Comparison of ENCODE assay signal across 28 cellular contexts in the genomic region with DNA sequence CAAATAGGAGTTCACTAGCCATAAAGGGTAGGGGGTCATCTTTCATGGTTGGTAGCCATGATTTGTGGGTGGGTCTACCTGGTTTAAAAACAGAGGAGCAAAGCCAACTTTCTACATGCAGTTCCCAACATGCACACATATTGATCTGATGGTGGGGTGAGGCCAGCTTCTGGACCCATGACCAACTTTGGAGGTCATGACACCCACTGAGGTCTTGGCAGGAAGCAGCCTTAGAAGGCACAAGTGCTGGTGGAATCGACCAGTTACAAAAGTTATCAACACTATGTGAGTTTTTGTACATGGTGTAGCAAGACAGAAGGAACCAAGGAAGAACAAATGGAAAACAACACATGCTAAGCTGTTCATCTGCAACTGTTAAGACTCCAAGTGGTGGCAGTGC.
"Had no signal": no experiment of that assay in that cellular context is flagged by ENCODE, and none has a peak within 500 bp of the region (broad histone marks: within the 10 kb centered on the region; RNA-seq: fewer than 3 reads in every experiment).

No MANE protein-coding gene starts in this region.

- H3K4me1 ChIP-seq: pancreas, psoas muscle, testis, tibial artery, uterus had no signal

- H3K9ac ChIP-seq: neural progenitor cell had no signal

- H3K4me3 ChIP-seq: neural progenitor cell, pancreas, psoas muscle, skin epidermis, smooth muscle cell, spleen, suprapubic skin, testis, tibial artery, transverse colon, upper lobe of right lung, uterus had no signal

- H3K9me3 ChIP-seq: neutrophil, pancreas, testis had no signal

- H3K36me3 ChIP-seq: neural progenitor cell, neutrophil, pancreas, suprapubic skin, transverse colon, upper lobe of right lung, uterus had no signal

- H3K27ac ChIP-seq: neural progenitor cell, neutrophil, pancreas, psoas muscle, skin epidermis, suprapubic skin, testis, tibial artery, transverse colon, upper lobe of right lung, uterus had no signal

- DNase-seq: naive thymus-derived CD4-positive, alpha-beta T cell; natural killer cell; nucleus accumbens; pancreas; psoas muscle; right cardiac atrium; spleen; stimulated activated CD4-positive, alpha-beta T cell treated with anti-CD3 and anti-CD28 coated beads, Interleukin-12 subunit alpha, Interleukin-12 subunit beta, amount 100 ng/mL, for 4 hours; stimulated activated CD4-positive, alpha-beta T cell treated with anti-CD3 and anti-CD28 coated beads, Interleukin-1b, Interleukin-23, amount 100 ng/mL, for 48 hours; stimulated activated CD4-positive, alpha-beta T cell treated with anti-CD3 and anti-CD28 coated beads, Interleukin-4, amount 100 ng/mL, for 1 hour; stimulated activated CD4-positive, alpha-beta T cell treated with anti-CD3 and anti-CD28 coated beads, Interleukin-4, amount 100 ng/mL, for 4 hours; stimulated activated CD8-positive, alpha-beta memory T cell treated with anti-CD3 and anti-CD28 coated beads, Interleukin-4, amount 100 ng/mL, for 48 hours; stimulated activated naive CD4-positive, alpha-beta T cell; stimulated activated naive CD8-positive, alpha-beta T cell treated with anti-CD3 and anti-CD28 coated beads, Interleukin-15, amount 100 ng/mL, for 72 hours; stimulated activated naive CD8-positive, alpha-beta T cell treated with anti-CD3 and anti-CD28 coated beads, Interleukin-15, Interleukin-2, amounts not matched to agents 100 U/mL and 50 U/mL, for 24 hours; substantia nigra; testis; tibial artery; transverse colon; upper lobe of right lung; uterus had no signal

- ATAC-seq: naive thymus-derived CD4-positive, alpha-beta T cell; natural killer cell; pancreas; psoas muscle; right cardiac atrium; sciatic nerve; stimulated activated memory B cell treated with anti-CD40 and anti-IgM and Interleukin-4, amounts not matched to agents 10 μg/mL and 1 μg/mL and 100 μg/mL, for 72 hours; stimulated activated naive CD8-positive, alpha-beta T cell treated with anti-CD3 and anti-CD28 coated beads, Interleukin-15, amount 100 ng/mL, for 72 hours; stimulated activated naive CD8-positive, alpha-beta T cell treated with anti-CD3 and anti-CD28 coated beads, Interleukin-15, Interleukin-2, amounts not matched to agents 100 U/mL and 50 U/mL, for 24 hours; upper lobe of right lung had no signal

- H2AFZ ChIP-seq: neural progenitor cell had no signal

- H3K27me3 ChIP-seq: neural progenitor cell, neutrophil, pancreas, spleen, suprapubic skin, testis, tibial artery, transverse colon, upper lobe of right lung, uterus had no signal

- H3K4me2 ChIP-seq: smooth muscle cell had no signal
